Comparison of ENCODE assay signal across 24 cellular contexts in the genomic region with DNA sequence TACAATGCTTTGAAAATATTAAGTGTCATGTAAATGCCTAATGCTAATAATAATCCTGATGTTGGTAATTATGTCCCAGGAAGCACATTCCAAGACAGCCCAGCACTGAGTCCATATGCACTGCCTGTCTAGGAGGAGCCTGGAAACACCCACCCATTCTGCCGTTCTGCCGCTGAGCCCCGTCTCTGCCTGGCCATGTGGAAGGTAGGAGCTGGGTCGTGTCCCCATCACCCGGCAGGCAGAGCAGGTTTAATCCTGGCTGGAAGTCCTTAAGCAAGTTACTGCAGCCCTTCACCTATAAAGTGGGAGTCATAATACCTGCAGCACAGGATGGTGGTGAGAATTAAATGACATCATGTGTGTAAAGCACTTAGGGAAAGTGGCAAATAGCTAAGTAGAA. TPM values are rescaled to one million over a fixed set of nuclear protein-coding genes. Genes with fewer than 3 reads are reported as not detected.
"Had no signal": no experiment of that assay in that cellular context is flagged by ENCODE, and none has a peak within 500 bp of the region (broad histone marks: within the 10 kb centered on the region; RNA-seq: fewer than 3 reads in every experiment).

No MANE protein-coding gene starts in this region.

- H3K9ac ChIP-seq: parathyroid adenoma had no signal

- H3K4me3 ChIP-seq: gastrocnemius medialis, lower lobe of right lung, right lobe of liver, stomach, thyroid gland had no signal

- H3K9me3 Mint-ChIP-seq: dendritic cell treated with granulocyte-macrophage colony-stimulating factor and Interleukin-4, amounts not matched to agents 40 ng/mL and 50 ng/mL, for 4 days; natural killer cell had no signal

- DNase-seq: effector CD8-positive, alpha-beta T cell; gastrocnemius medialis; left ventricle myocardium superior; lower lobe of right lung; natural killer cell; occipital lobe; right lobe of liver; small intestine; stimulated activated CD4-positive, alpha-beta T cell treated with anti-CD3 and anti-CD28 coated beads, Interleukin-15, amount 100 ng/mL, for 24 hours; stimulated activated CD4-positive, alpha-beta T cell treated with anti-CD3 and anti-CD28 coated beads, Interleukin-4, amount 100 ng/mL, for 1 hour; stimulated activated CD8-positive, alpha-beta memory T cell treated with anti-CD3 and anti-CD28 coated beads, Interleukin-4, amount 100 ng/mL, for 48 hours; stimulated activated naive CD4-positive, alpha-beta T cell treated with Interleukin-2 at 50 U/mL for 16 hours; stomach; thyroid gland; trophoblast cell had no signal

- H3K4me3 Mint-ChIP-seq: dendritic cell treated with granulocyte-macrophage colony-stimulating factor and Interleukin-4, amounts not matched to agents 40 ng/mL and 50 ng/mL, for 4 days; natural killer cell had no signal

- H3K27ac Mint-ChIP-seq: dendritic cell treated with granulocyte-macrophage colony-stimulating factor and Interleukin-4, amounts not matched to agents 40 ng/mL and 50 ng/mL, for 4 days; natural killer cell; progenitor cell of endocrine pancreas had no signal

- H3K36me3 Mint-ChIP-seq: natural killer cell had no signal

- H3K79me2 ChIP-seq: parathyroid adenoma had no signal

- H3K4me1 ChIP-seq: gastrocnemius medialis, parathyroid adenoma had no signal

- H3K9me3 ChIP-seq: gastrocnemius medialis, lower lobe of right lung, right lobe of liver, stomach, thyroid gland had no signal

- H2AFZ ChIP-seq: parathyroid adenoma had no signal

- ATAC-seq: gastrocnemius medialis, left ventricle myocardium superior, lower lobe of right lung, natural killer cell, right lobe of liver had no signal

- H3K27ac ChIP-seq: gastrocnemius medialis, lower lobe of right lung, parathyroid adenoma, right lobe of liver, stomach, thyroid gland had no signal

- H3K36me3 ChIP-seq: gastrocnemius medialis, lower lobe of right lung, right lobe of liver, stomach, thyroid gland had no signal

RNA-seq across cellular contexts. Expression of gene EN1, which starts 13.1 kb away (rescaled TPM):
- total RNA-seq: fibroblast of villous mesenchyme, glomerular endothelial cell, left ventricle myocardium superior, mononuclear cell, natural killer cell, occipital lobe, right lobe of liver, stomach, temporal lobe had no signal
- polyA plus RNA-seq: esophagus, neural cell, small intestine, stomach had no signal
